ENCODE assay signal across 1 cellular context in the genomic region with DNA sequence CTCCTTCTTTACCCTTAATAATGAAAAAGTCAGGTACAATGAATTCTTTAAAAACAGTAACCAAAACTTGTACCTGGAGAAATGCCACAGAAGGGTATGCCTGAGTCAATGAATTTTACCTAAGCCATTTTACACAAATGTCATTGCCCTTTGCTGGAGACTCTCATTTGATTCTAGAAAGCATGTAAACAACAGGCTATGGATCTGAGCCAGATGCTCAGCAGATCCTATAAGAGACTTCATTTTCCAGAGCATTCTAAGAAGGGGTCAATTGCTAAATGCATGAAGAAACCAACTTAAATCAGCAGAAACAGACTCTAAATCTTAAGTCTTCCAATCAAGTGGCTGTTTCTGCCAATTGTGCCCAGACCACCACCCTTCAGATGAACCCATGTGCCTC.
TF ChIP-seq lines count a peak whose summit lies in the region.

No MANE protein-coding gene starts in this region.

TF ChIP-seq in IMR-90, 13 proteins besides CTCF, POLR2A, EP300 and RAD21:
- TF ChIP-seq CHD1 (IDR thresholded peaks at IDR 0.05; ENCODE audit: low read depth, low read length): no peak
- TF ChIP-seq CEBPB (IDR thresholded peaks at IDR 0.05; ENCODE audit: low read depth, low read length): no peak
- no peak for TF ChIP-seq NFE2L2 (IDR thresholded peaks at IDR 0.05; ENCODE audit: low read depth, low read length)
- TF ChIP-seq RFX5 (IDR thresholded peaks at IDR 0.05; ENCODE audit: low read depth, low read length): no peak
- no peak for TF ChIP-seq RCOR1 (IDR thresholded peaks at IDR 0.05; ENCODE audit: insufficient replicate concordance, low read length)
- no peak for TF ChIP-seq BHLHE40 (IDR thresholded peaks at IDR 0.05; ENCODE audit: low read depth, low read length)
- no peak for TF ChIP-seq ELK1 (IDR thresholded peaks at IDR 0.05; ENCODE audit: borderline replicate concordance, low read depth, low read length)
- TF ChIP-seq FOS (IDR thresholded peaks at IDR 0.05; ENCODE audit: low read depth, low read length): no peak
